Comparison of ENCODE assay signal across 8 cellular contexts in genomic region chr3:183253364-183253960, GRCh38. TPM values are rescaled to one million over a fixed set of nuclear protein-coding genes. Genes with fewer than 3 reads are reported as not detected.
DNase-seq lines count a peak whose midpoint lies in the region; ATAC-seq and TF ChIP-seq lines count a peak whose summit lies in the region.

No MANE protein-coding gene starts in this region.

- H3K9me3 Mint-ChIP-seq in activated CD4-positive, alpha-beta T cell treated with anti-CD3 and anti-CD28 coated beads, Interleukin-2, amount 10 ng/mL, durations not matched to agents 7 days and 5 days: no peaks in the 10 kb centered on the region

- no peaks in the 10 kb centered on the region for H3K36me3 ChIP-seq in mesodermal cell (ENCODE audit: control insufficient read depth, insufficient read depth, low read length)
- no peaks in the 10 kb centered on the region for H3K36me3 ChIP-seq in testis (ENCODE audit: low read depth, missing control alignments)

- TF ChIP-seq CTCF in epithelial cell of esophagus (IDR thresholded peaks at IDR 0.05; ENCODE audit: insufficient read depth, low read depth, low read length, missing control alignments) (no peak), testis (IDR thresholded peaks at IDR 0.05) (no peak)

- no peak overlapping the region for H3K27ac Mint-ChIP-seq in activated CD4-positive, alpha-beta T cell treated with anti-CD3 and anti-CD28 coated beads, Interleukin-2, amount 10 ng/mL, durations not matched to agents 7 days and 5 days

- ATAC-seq in GM19463 (IDR thresholded peaks at IDR 0.05; ENCODE audit: unreplicated experiment) (no peak), HG02970 (IDR thresholded peaks at IDR 0.05; ENCODE audit: low FRiP score, unreplicated experiment) (no peak)

- H3K4me3 ChIP-seq in epithelial cell of esophagus (ENCODE audit: low read length) (peak overlapping the region; percentile 100), mesodermal cell (ENCODE audit: extremely low read depth, insufficient read depth, low read length, poor library complexity, severe bottlenecking) (peak overlapping the region; percentile 58), testis (peak overlapping the region; percentile 69 to 77)

- H3K4me1 ChIP-seq in mesodermal cell (ENCODE audit: control insufficient read depth, insufficient read depth, low read length, poor library complexity, severe bottlenecking) (peaks cover 9% of the 10 kb centered on the region), testis (no peaks in the 10 kb centered on the region)

- no peaks in the 10 kb centered on the region for H3K27me3 ChIP-seq in testis

- in situ Hi-C loops in KBM-7 (cut with MboI; ENCODE audit: low pct_unique_long_range_greater_than_20kb, low sequenced_read_pairs): no loop called here

- no peaks in the 10 kb centered on the region for H3K9me3 ChIP-seq in mesodermal cell (ENCODE audit: control insufficient read depth, low read length)
- H3K9me3 ChIP-seq in testis: no peaks in the 10 kb centered on the region

- POLR2A ChIA-PET in activated CD4-positive, alpha-beta T cell treated with anti-CD3 and anti-CD28 coated beads, Interleukin-2, amount 10 ng/mL, durations not matched to agents 7 days and 5 days (lab: Charles Lee): interaction anchor here (0.6 kb wide), 1 partner anchor 1694 kb away, joined by 3 read pairs; no protein-coding TSS in a partner anchor

- H3K27me3 Mint-ChIP-seq in activated CD4-positive, alpha-beta T cell treated with anti-CD3 and anti-CD28 coated beads, Interleukin-2, amount 10 ng/mL, durations not matched to agents 7 days and 5 days: peaks cover 16% of the 10 kb centered on the region

- H3K36me3 Mint-ChIP-seq in activated CD4-positive, alpha-beta T cell treated with anti-CD3 and anti-CD28 coated beads, Interleukin-2, amount 10 ng/mL, durations not matched to agents 7 days and 5 days (ENCODE audit: low read depth): no peaks in the 10 kb centered on the region

- H3K4me3 Mint-ChIP-seq in activated CD4-positive, alpha-beta T cell treated with anti-CD3 and anti-CD28 coated beads, Interleukin-2, amount 10 ng/mL, durations not matched to agents 7 days and 5 days: peak overlapping the region; percentile 71

- intact Hi-C loops in testis (cut with DNase I; ENCODE audit: low total_unique reads): no loop called here

- DNase-seq in EH (ENCODE audit: low read depth) (peak; percentile 44), KBM-7 (peak; percentile 57), epithelial cell of esophagus (ENCODE audit: low read depth) (no peak), testis (peak; percentile 79)
- no peak for DNase-seq in activated CD4-positive, alpha-beta T cell treated with anti-CD3 and anti-CD28 coated beads, Interleukin-2, amount 10 ng/mL, durations not matched to agents 7 days and 5 days

- H3K4me1 Mint-ChIP-seq in activated CD4-positive, alpha-beta T cell treated with anti-CD3 and anti-CD28 coated beads, Interleukin-2, amount 10 ng/mL, durations not matched to agents 7 days and 5 days: peaks cover 12% of the 10 kb centered on the region

- CTCF ChIA-PET in activated CD4-positive, alpha-beta T cell treated with anti-CD3 and anti-CD28 coated beads, Interleukin-2, amount 10 ng/mL, durations not matched to agents 7 days and 5 days (lab: Charles Lee): interaction anchor here (0.7 to 1.3 kb wide), 7 partner anchors 13 to 188 kb away, joined by 3 read pairs; no protein-coding TSS in a partner anchor

- no peak for TF ChIP-seq POLR2A in testis (IDR thresholded peaks at IDR 0.05)

- H3K27ac ChIP-seq in mesodermal cell (ENCODE audit: low read depth, low read length, severe bottlenecking) (no peak overlapping the region), testis (peak overlapping the region; percentile 71 to 90)

- WGBS in mesodermal cell (ENCODE audit: insufficient coverage in 2 of 2), 2 experiments: 1 to 2% methylated on average over 45 to 47 of the region's 48 CpGs
- 0% methylated on average over 32 to 37 of the region's 48 CpGs for WGBS in testis, 2 donors

RNA-seq across cellular contexts. Expression of gene B3GNT5, which starts 0.4 kb away (rescaled TPM):
- total RNA-seq in activated CD4-positive, alpha-beta T cell treated with anti-CD3 and anti-CD28 coated beads, Interleukin-2, amount 10 ng/mL, durations not matched to agents 7 days and 5 days: under 1 TPM; 0.67 to 0.71 TPM
- polyA plus RNA-seq in mesodermal cell (2013, experiment 1 of 2): 6.0 TPM
- 7.7 TPM for polyA plus RNA-seq in mesodermal cell (2013, experiment 2 of 2)
- 1 to 10 TPM; 5.9 to 6.3 TPM for total RNA-seq in testis
- 18.3 TPM for polyA plus RNA-seq in testis (ENCODE audit: insufficient read depth, low read depth, low replicate concordance)

Comparison
In these comparisons a context has a peak if more than half of its experiments do, and no peak if none do; other contexts are left out.
1. DNase-seq: peak in EH (single experiment), KBM-7 (single experiment) and testis (single experiment); none in activated CD4-positive, alpha-beta T cell treated with anti-CD3 and anti-CD28 coated beads, Interleukin-2, amount 10 ng/mL, durations not matched to agents 7 days and 5 days (single experiment) and epithelial cell of esophagus (single experiment).
2. RNA of gene B3GNT5, which starts 0.4 kb away (total RNA-seq): 5.9 to 6.3 TPM in testis; 0.67 to 0.71 TPM in activated CD4-positive, alpha-beta T cell treated with anti-CD3 and anti-CD28 coated beads, Interleukin-2, amount 10 ng/mL, durations not matched to agents 7 days and 5 days; every median in the first group is over 4 times any median in the second.
3. Peak in every context shown above with its lines, with median percentiles within 50 percentile points of each other: H3K4me3 ChIP-seq.